7 cellular contexts compared by ENCODE assay signal in the genomic region with DNA sequence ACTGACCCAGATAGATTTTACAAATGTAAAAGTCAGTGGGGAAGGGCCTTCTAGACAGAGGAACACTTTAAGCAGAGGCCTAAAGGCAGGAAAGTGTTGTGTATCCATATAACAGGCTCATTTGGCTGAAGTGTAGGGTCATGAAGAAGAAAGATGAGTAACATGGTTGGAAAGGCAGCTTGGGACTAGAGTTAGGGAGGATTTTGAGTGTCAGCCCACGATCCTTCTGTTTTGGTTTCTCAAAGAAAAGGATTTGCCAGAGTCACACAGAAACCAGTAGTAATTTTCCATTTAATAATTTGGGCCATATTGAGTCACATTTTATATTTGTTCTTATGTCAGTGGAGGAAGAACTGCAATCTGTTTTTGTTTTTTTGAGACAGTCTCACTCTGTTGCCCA.
"Had no signal": no experiment of that assay in that cellular context is flagged by ENCODE, and none has a peak within 500 bp of the region (broad histone marks: within the 10 kb centered on the region; RNA-seq: fewer than 3 reads in every experiment).

No MANE protein-coding gene starts in this region.

- ATAC-seq: HCT116 had no signal

- DNase-seq: GOT3, H7, HFFc6, KBM-7 had no signal

- H3K27ac ChIP-seq: HL-60 had no signal

- H3K9me3 ChIP-seq: HAP-1 had no signal

- H3K4me1 ChIP-seq: HAP-1 had no signal

- H3K36me3 ChIP-seq: HAP-1 had no signal

- H3K4me3 ChIP-seq: HAP-1 had no signal
